1 cellular context compared by ENCODE assay signal in the genomic region with DNA sequence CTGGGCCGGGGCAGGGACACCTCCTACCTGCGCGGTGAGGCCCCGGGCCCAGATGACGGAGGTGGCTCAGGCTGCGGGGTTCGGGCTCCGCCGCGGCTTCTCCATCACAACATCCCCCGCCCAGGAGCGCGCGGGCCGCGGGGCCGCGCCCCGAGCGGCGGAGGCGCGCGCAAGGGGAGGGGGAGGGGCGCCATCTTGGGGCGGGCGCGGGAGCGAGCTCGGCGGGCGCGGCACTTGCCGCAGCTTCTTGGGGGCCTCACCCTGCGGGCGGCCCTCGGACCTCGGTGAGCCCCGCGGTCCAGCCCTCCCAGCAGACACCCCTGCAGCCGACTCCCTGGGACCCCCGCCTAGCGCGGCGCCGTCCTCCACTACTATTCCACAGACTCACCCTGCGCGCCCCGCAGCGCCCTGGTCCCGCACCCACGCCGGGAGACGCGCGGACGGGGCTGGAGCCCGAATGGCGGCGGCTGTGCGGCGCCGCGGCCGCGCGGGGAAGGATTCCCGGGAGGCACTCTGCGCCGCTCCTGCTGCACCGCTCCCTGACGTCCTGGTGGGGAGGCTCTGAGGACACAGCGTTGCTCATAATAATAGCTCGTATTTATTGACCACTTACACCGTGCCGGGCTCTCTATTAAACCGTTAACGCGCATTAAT.
TF ChIP-seq lines count a peak whose summit lies in the region.

TSS of gene APBB1 (minus strand) at position 137 of the 654 bp plus-strand sequence. CDS start 7,747 bp downstream, outside the sequence.

TF ChIP-seq in K562, 482 proteins besides CTCF, POLR2A, EP300 and RAD21 (continued from another document and continues in another):
- TF ChIP-seq, protein P1, sequence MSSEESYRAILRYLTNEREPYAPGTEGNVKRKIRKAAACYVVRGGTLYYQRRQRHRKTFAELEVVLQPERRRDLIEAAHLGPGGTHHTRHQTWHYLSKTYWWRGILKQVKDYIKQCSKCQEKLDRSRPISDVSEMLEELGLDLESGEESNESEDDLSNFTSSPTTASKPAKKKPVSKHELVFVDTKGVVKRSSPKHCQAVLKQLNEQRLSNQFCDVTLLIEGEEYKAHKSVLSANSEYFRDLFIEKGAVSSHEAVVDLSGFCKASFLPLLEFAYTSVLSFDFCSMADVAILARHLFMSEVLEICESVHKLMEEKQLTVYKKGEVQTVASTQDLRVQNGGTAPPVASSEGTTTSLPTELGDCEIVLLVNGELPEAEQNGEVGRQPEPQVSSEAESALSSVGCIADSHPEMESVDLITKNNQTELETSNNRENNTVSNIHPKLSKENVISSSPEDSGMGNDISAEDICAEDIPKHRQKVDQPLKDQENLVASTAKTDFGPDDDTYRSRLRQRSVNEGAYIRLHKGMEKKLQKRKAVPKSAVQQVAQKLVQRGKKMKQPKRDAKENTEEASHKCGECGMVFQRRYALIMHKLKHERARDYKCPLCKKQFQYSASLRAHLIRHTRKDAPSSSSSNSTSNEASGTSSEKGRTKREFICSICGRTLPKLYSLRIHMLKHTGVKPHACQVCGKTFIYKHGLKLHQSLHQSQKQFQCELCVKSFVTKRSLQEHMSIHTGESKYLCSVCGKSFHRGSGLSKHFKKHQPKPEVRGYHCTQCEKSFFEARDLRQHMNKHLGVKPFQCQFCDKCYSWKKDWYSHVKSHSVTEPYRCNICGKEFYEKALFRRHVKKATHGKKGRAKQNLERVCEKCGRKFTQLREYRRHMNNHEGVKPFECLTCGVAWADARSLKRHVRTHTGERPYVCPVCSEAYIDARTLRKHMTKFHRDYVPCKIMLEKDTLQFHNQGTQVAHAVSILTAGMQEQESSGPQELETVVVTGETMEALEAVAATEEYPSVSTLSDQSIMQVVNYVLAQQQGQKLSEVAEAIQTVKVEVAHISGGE (CRISPR knock-in tag; IDR thresholded peaks at IDR 0.05), result peak in 1 of 3 experiments; percentile 78; a peak in 2 of 6 replicates
- TF ChIP-seq CBX8 (IDR thresholded peaks at IDR 0.05; ENCODE audit: borderline replicate concordance, extremely low read depth, low read depth, low read length, poor library complexity, severe bottlenecking) (no peak), BRD9 (IDR thresholded peaks at IDR 0.05; ENCODE audit: low read depth, partially characterized antibody) (no peak), EHMT2 (IDR thresholded peaks at IDR 0.05) (no peak), NCOA1 (IDR thresholded peaks at IDR 0.05; ENCODE audit: low read depth) (no peak), BACH1 (tag; IDR thresholded peaks at IDR 0.05) (peak; percentile 50; the same call in 1 of the 2 replicates), YY1 (IDR thresholded peaks at IDR 0.05; ENCODE audit: borderline replicate concordance in 1 of 3, control insufficient read depth in 1 of 3, extremely low read depth in 1 of 3, insufficient read depth in 3 of 3, insufficient read length in 1 of 3, insufficient replicate concordance in 2 of 3, low read depth in 1 of 3, low read length in 2 of 3) (peak in 2 of 3 experiments; percentile 89 to 91), HSF4 (CRISPR knock-in tag; IDR thresholded peaks at IDR 0.05; ENCODE audit: borderline replicate concordance) (no peak), ZNF134 (CRISPR knock-in tag; conservative IDR thresholded peaks at IDR 0.05) (no peak), MTA3 (IDR thresholded peaks at IDR 0.05; ENCODE audit: borderline replicate concordance) (peak; percentile 64; the same call in 1 of the 2 replicates), E2F1 (CRISPR knock-in tag; IDR thresholded peaks at IDR 0.05) (no peak), TRIM28 (IDR thresholded peaks at IDR 0.05) (no peak), HDAC2 (IDR thresholded peaks at IDR 0.05) (no peak), TARDBP (IDR thresholded peaks at IDR 0.05) (peak; percentile 41; the same call in 1 of the 2 replicates), SREBF1 (IDR thresholded peaks at IDR 0.05; ENCODE audit: borderline replicate concordance, low read depth, low read length) (no peak), FOSL1 (tag; conservative IDR thresholded peaks at IDR 0.05) (no peak), KDM5B (IDR thresholded peaks at IDR 0.05; ENCODE audit: insufficient replicate concordance, low read depth, low read length) (peak; percentile 64), IRF1 (CRISPR knock-in tag; IDR thresholded peaks at IDR 0.05; ENCODE audit: borderline replicate concordance) (no peak), ZNF347 (CRISPR knock-in tag; IDR thresholded peaks at IDR 0.05; ENCODE audit: low read depth) (no peak), CCNT2 (IDR thresholded peaks at IDR 0.05; ENCODE audit: borderline replicate concordance, extremely low read depth, insufficient read length, low read depth, low read length) (peak; percentile 39), ZNF318 (IDR thresholded peaks at IDR 0.05; ENCODE audit: borderline replicate concordance in 1 of 2, low read depth in 1 of 2) (no peak), ZNF589 (CRISPR knock-in tag; IDR thresholded peaks at IDR 0.05; ENCODE audit: low read depth) (peak; percentile 88), TFAM (CRISPR knock-in tag; conservative IDR thresholded peaks at IDR 0.05) (no peak), CCAR2 (IDR thresholded peaks at IDR 0.05; ENCODE audit: low read depth, low read length) (no peak), XRCC5 (IDR thresholded peaks at IDR 0.05; ENCODE audit: low read depth, low read length) (no peak), ZNF551 (CRISPR knock-in tag; IDR thresholded peaks at IDR 0.05) (no peak), GABPB2 (CRISPR knock-in tag; conservative IDR thresholded peaks at IDR 0.05) (no peak)
- TF ChIP-seq, protein P2, sequence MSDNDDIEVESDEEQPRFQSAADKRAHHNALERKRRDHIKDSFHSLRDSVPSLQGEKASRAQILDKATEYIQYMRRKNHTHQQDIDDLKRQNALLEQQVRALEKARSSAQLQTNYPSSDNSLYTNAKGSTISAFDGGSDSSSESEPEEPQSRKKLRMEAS (CRISPR knock-in tag; IDR thresholded peaks at IDR 0.05), result no peak
- TF ChIP-seq, protein P3, sequence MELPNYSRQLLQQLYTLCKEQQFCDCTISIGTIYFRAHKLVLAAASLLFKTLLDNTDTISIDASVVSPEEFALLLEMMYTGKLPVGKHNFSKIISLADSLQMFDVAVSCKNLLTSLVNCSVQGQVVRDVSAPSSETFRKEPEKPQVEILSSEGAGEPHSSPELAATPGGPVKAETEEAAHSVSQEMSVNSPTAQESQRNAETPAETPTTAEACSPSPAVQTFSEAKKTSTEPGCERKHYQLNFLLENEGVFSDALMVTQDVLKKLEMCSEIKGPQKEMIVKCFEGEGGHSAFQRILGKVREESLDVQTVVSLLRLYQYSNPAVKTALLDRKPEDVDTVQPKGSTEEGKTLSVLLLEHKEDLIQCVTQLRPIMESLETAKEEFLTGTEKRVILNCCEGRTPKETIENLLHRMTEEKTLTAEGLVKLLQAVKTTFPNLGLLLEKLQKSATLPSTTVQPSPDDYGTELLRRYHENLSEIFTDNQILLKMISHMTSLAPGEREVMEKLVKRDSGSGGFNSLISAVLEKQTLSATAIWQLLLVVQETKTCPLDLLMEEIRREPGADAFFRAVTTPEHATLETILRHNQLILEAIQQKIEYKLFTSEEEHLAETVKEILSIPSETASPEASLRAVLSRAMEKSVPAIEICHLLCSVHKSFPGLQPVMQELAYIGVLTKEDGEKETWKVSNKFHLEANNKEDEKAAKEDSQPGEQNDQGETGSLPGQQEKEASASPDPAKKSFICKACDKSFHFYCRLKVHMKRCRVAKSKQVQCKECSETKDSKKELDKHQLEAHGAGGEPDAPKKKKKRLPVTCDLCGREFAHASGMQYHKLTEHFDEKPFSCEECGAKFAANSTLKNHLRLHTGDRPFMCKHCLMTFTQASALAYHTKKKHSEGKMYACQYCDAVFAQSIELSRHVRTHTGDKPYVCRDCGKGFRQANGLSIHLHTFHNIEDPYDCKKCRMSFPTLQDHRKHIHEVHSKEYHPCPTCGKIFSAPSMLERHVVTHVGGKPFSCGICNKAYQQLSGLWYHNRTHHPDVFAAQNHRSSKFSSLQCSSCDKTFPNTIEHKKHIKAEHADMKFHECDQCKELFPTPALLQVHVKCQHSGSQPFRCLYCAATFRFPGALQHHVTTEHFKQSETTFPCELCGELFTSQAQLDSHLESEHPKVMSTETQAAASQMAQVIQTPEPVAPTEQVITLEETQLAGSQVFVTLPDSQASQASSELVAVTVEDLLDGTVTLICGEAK (IDR thresholded peaks at IDR 0.05), result 0 out of 2 replicates have a peak, but pooled peaks have one; percentile 28
- TF ChIP-seq, protein P3 (CRISPR knock-in tag; IDR thresholded peaks at IDR 0.05), result no peak
